ENCODE assay signal across 8 cellular contexts in genomic region chr13:74135306-74136088, GRCh38. TPM values are rescaled to one million over a fixed set of nuclear protein-coding genes. Genes with fewer than 3 reads are reported as not detected.
DNase-seq lines count a peak whose midpoint lies in the region; ATAC-seq, FAIRE-seq and TF ChIP-seq lines count a peak whose summit lies in the region.

No MANE protein-coding gene starts in this region.

- H3K4me3 ChIP-seq in coronary artery (peak overlapping the region; percentile 84), HepG2 (replicated peaks in 1 of 3; ENCODE audit: insufficient read depth in 1 of 3, low read depth in 2 of 3, low read length in 3 of 3) (peak overlapping the region; percentile 64 to 75 (median 72))

- no peaks in the 10 kb centered on the region for H4K20me1 ChIP-seq in HepG2 (ENCODE audit: insufficient read depth, low read length)

- TF ChIP-seq EP300 in HepG2 (IDR thresholded peaks at IDR 0.05; ENCODE audit: low read depth in 2 of 2, low read length in 2 of 2) = no peak
- no peak for TF ChIP-seq EP300 in HepG2 (CRISPR knock-in tag; IDR thresholded peaks at IDR 0.05; ENCODE audit: borderline replicate concordance)

- TF ChIP-seq CTCF in coronary artery (IDR thresholded peaks at IDR 0.05) (no peak), HepG2 (CRISPR knock-in tag; IDR thresholded peaks at IDR 0.05) (no peak)

- peaks cover 0 to 31% of the 10 kb centered on the region in 2 experiments; a peak in 1 of 5 replicates for H3K27me3 ChIP-seq in HepG2 (ENCODE audit: control insufficient read depth in 1 of 2, insufficient read depth in 2 of 2, low read length in 2 of 2)

- peaks cover 38% of the 10 kb centered on the region for H3K4me1 ChIP-seq in HepG2 (ENCODE audit: insufficient read depth, low read length)

- TF ChIP-seq POLR2A in HepG2 (IDR thresholded peaks at IDR 0.05; ENCODE audit: insufficient read depth in 1 of 2, low read depth in 2 of 2, low read length in 2 of 2) = no peak

- FAIRE-seq in HepG2 (lab: Jason Lieb, UNC) = no peak

- CTCF ChIA-PET in HepG2 (lab: Yijun Ruan, JAX; ENCODE audit: low intra/inter-chr PET ratio, low total read pairs) = no interaction called here

- intact Hi-C loops in HepG2 (cut with micrococcal nuclease; ENCODE audit: unreplicated experiment) = loop anchor here (1.0 to 10.0 kb wide), 2 partner anchors 152 to 301 kb away; no protein-coding TSS in a partner anchor

- WGBS in HepG2 (ENCODE audit: low lambda C conversion rate) = under 1% methylated on average over 24 of the region's 76 CpGs

- BruUV-seq in HepG2 (replicated peaks; lab: Mats Ljungman, UMichigan) = no TSS peak

- H3K79me2 ChIP-seq in HepG2 (ENCODE audit: insufficient read depth, low read length) = no peaks in the 10 kb centered on the region

- peak overlapping the region; percentile 32; the same call in 1 of the 2 replicates for H3K9ac ChIP-seq in HepG2 (ENCODE audit: insufficient read depth, low read depth, low read length)

- ATAC-seq in GM18508 (IDR thresholded peaks at IDR 0.05; ENCODE audit: insufficient read depth, unreplicated experiment) (peak; percentile 29), HG02938 (IDR thresholded peaks at IDR 0.05; ENCODE audit: unreplicated experiment) (peak; percentile 38), HepG2 (peak; percentile 74)

- peak overlapping the region; percentile 34 for H2AFZ ChIP-seq in HepG2 (ENCODE audit: low read length)

- peak overlapping the region; percentile 76 for H3K4me2 ChIP-seq in HepG2 (ENCODE audit: low read depth, low read length)

- in situ Hi-C loops in HepG2 (cut with HindIII; ENCODE audit: extremely low pct_ligation_motif_present, low pct_unique_long_range_greater_than_20kb) = no loop called here

- no peaks in the 10 kb centered on the region for H3K36me3 ChIP-seq in HepG2 (replicated peaks in 1 of 2; ENCODE audit: control insufficient read depth in 1 of 2, insufficient read depth in 2 of 2, low read length in 2 of 2)

- H3K27ac ChIP-seq in coronary artery = peak overlapping the region; percentile 89 to 98
- H3K27ac ChIP-seq in HepG2 (ENCODE audit: extremely low read length, insufficient read depth, low read length) = peak overlapping the region; percentile 55

- DNase-seq in A172 (ENCODE audit: low spot score) (peak; percentile 46), NCI-H2029 treated with DMSO at 0.1 percent for 48 hours (lab: John Stamatoyannopoulos, UW) (peak; percentile 32), coronary artery (ENCODE audit: low spot score) (peak; percentile 84), HepG2 (ENCODE audit: low spot score) (no peak)
- peak; percentile 28 for DNase-seq in activated CD4-positive, alpha-beta T cell treated with anti-CD3 and anti-CD28 coated beads for 1 hour
- DNase-seq in stimulated activated CD4-positive, alpha-beta T cell treated with anti-CD3 and anti-CD28 coated beads, Interleukin-4, amount 100 ng/mL, for 4 hours = peak; percentile 37 to 57

- POLR2A ChIA-PET in HepG2 (lab: Yijun Ruan, JAX) = no interaction called here

- no peaks in the 10 kb centered on the region for H3K9me3 ChIP-seq in HepG2 (ENCODE audit: low read length)

- TF ChIP-seq RAD21 in HepG2 (CRISPR knock-in tag; IDR thresholded peaks at IDR 0.05) = no peak

TF ChIP-seq in HepG2, 621 proteins besides CTCF, POLR2A, EP300 and RAD21 (continues in another document):
- TF ChIP-seq ZNF704 (CRISPR knock-in tag; IDR thresholded peaks at IDR 0.05; ENCODE audit: borderline replicate concordance) (no peak), ZNF773 (CRISPR knock-in tag; IDR thresholded peaks at IDR 0.05; ENCODE audit: borderline replicate concordance) (no peak), ZNF777 (CRISPR knock-in tag; IDR thresholded peaks at IDR 0.05) (no peak; the same call in 1 of the 2 replicates), ZNF3 (CRISPR knock-in tag; IDR thresholded peaks at IDR 0.05) (no peak), ZSCAN5A (CRISPR knock-in tag; IDR thresholded peaks at IDR 0.05; ENCODE audit: borderline replicate concordance) (no peak), GLMP (CRISPR knock-in tag; IDR thresholded peaks at IDR 0.05; ENCODE audit: borderline replicate concordance) (no peak), ATF1 (CRISPR knock-in tag; IDR thresholded peaks at IDR 0.05) (no peak), ZFP91 (CRISPR knock-in tag; IDR thresholded peaks at IDR 0.05; ENCODE audit: borderline replicate concordance) (peak; percentile 42; the same call in 1 of the 2 replicates), ZNF776 (CRISPR knock-in tag; IDR thresholded peaks at IDR 0.05) (no peak), ZFX (CRISPR knock-in tag; IDR thresholded peaks at IDR 0.05; ENCODE audit: low read depth) (0 out of 2 replicates have a peak, but pooled peaks have one; percentile 34), POGZ (CRISPR knock-in tag; IDR thresholded peaks at IDR 0.05) (no peak; the same call in 1 of the 2 replicates), IKZF1 (IDR thresholded peaks at IDR 0.05) (no peak)

RNA-seq across cellular contexts. Expression of gene KLF12, which starts 1.3 kb away (rescaled TPM):
- 5.5 and 6.8 TPM in 2 replicates for total RNA-seq in A172 (2014; rRNA removed; shearing (Covaris generic))
- 0.66 and 1.2 TPM in 2 replicates for total RNA-seq in HepG2 (2016; rRNA removed; fragmentation: Illumina TruSeq; extraction: Trizol)
- total RNA-seq in HepG2 (2016; cell fraction: cytosol; rRNA removed; fragmentation: Illumina TruSeq; extraction: Trizol; ENCODE audit: low read depth) = 0.35 and 0.40 TPM in 2 replicates
- total RNA-seq in HepG2 (2016; cell fraction: insoluble cytoplasmic fraction; rRNA removed; fragmentation: Illumina TruSeq; extraction: Trizol) = 0.63 and 0.85 TPM in 2 replicates
- total RNA-seq in HepG2 (2016; cell fraction: membrane; rRNA removed; fragmentation: Illumina TruSeq; extraction: Trizol) = 0.19 and 0.24 TPM in 2 replicates
- total RNA-seq in HepG2 (2016; cell fraction: nucleus; rRNA removed; fragmentation: Illumina TruSeq; extraction: Trizol) = 1.3 and 1.4 TPM in 2 replicates
- 1.0 and 1.5 TPM in 2 replicates for polyA plus RNA-seq in HepG2 (2011; rRNA removed)
- 0.38 and 0.64 TPM in 2 replicates for polyA plus RNA-seq in HepG2 (2011; cell fraction: cytosol; rRNA removed)
- 1.6 and 1.8 TPM in 2 replicates for polyA plus RNA-seq in HepG2 (2011; cell fraction: nucleus; rRNA removed)
- 1.9 and 4.0 TPM in 2 replicates for polyA plus RNA-seq in HepG2 (2012)
- polyA plus RNA-seq in HepG2 (2016; cell fraction: cytosol; fragmentation: Illumina TruSeq; extraction: Trizol; ENCODE audit: low read depth) = 0.11 and 0.14 TPM in 2 replicates
- 0.47 and 0.63 TPM in 2 replicates for polyA plus RNA-seq in HepG2 (2016; cell fraction: insoluble cytoplasmic fraction; fragmentation: Illumina TruSeq; extraction: Trizol; ENCODE audit: low read depth)
- 0.07 and 0.13 TPM in 2 replicates for polyA plus RNA-seq in HepG2 (2016; cell fraction: membrane; fragmentation: Illumina TruSeq; extraction: Trizol; ENCODE audit: low read depth)
- 0.59 and 0.63 TPM in 2 replicates for polyA plus RNA-seq in HepG2 (2016; cell fraction: nucleus; fragmentation: Illumina TruSeq; extraction: Trizol; ENCODE audit: insufficient read depth, low read depth)
- polyA minus RNA-seq in HepG2 (2011; rRNA and poly(A)+ RNA removed; ENCODE audit: low replicate concordance) = 13.2 and 77.0 TPM in 2 replicates
- 1.7 and 1.8 TPM in 2 replicates for polyA minus RNA-seq in HepG2 (2011; cell fraction: cytosol; rRNA and poly(A)+ RNA removed)
- 7.0 and 8.9 TPM in 2 replicates for polyA minus RNA-seq in HepG2 (2011; cell fraction: nucleus; rRNA and poly(A)+ RNA removed)
